In genomic region chr2:131482506-131483155, GRCh38 we compare ENCODE assay signal across 4 cellular contexts. TPM values are rescaled to one million over a fixed set of nuclear protein-coding genes. Genes with fewer than 3 reads are reported as not detected.
"Had no signal": no experiment of that assay in that cellular context is flagged by ENCODE, and none has a peak within 500 bp of the region (broad histone marks: within the 10 kb centered on the region; RNA-seq: fewer than 3 reads in every experiment).

No MANE protein-coding gene starts in this region.

RNA-seq across cellular contexts. Expression of gene TUBA3D, which starts 6.7 kb away (rescaled TPM):
- total RNA-seq: K562, M059J, PC-3, SJSA1 had no signal
